11 cellular contexts compared by ENCODE assay signal in the genomic region with DNA sequence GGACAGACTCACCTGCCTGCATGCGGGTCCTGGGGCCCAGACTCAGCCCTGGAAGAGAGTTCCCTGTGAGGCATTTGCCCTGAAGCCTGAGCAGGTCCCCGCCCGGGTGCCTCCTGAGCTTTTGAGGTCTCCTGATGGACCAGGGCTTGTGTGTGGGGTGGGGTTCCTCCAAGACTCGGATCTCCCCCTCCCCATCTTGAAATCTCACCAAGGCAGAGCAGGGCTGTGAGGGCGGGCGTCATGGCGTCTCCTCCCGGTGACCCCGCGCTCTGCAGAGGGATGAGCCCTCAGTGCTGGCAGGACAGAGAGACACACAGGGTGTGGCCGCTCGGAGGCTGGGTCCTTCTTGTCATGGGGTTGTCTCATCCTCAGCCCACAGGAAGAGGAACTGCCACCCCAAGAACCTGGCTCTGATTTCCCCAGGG. TPM values are rescaled to one million over a fixed set of nuclear protein-coding genes. Genes with fewer than 3 reads are reported as not detected.
DNase-seq lines count a peak whose midpoint lies in the region; ATAC-seq, FAIRE-seq and TF ChIP-seq lines count a peak whose summit lies in the region.
"Not testable (repeated sequence)": the region's sequence is repeated elsewhere in the genome, so short reads cannot be mapped to it uniquely, and the experiment has no call there.
"Had no signal": no experiment of that assay in that cellular context is flagged by ENCODE, and none has a peak within 500 bp of the region (broad histone marks: within the 10 kb centered on the region; RNA-seq: fewer than 3 reads in every experiment).

A gene (minus strand): TSS at position 273 of the 425 bp plus-strand sequence. CDS start 31 bp downstream, at position 242.

- H3K27ac Mint-ChIP-seq in activated CD4-positive, alpha-beta memory T cell treated with anti-CD3 and anti-CD28 coated beads for 36 hours, result peak within 1 kb of the TSS; percentile 64

- peak within 1 kb of the TSS; percentile 23 for H3K4me3 Mint-ChIP-seq in activated CD4-positive, alpha-beta memory T cell treated with anti-CD3 and anti-CD28 coated beads for 36 hours

- peak; percentile 30 to 49; a peak in 3 of 6 replicates for ATAC-seq in A549
- peak; percentile 56 to 85 (median 77) for ATAC-seq in heart left ventricle
- peak; percentile 55 for ATAC-seq in lung (ENCODE audit: insufficient read depth, low FRiP score)
- ATAC-seq in omental fat pad (ENCODE audit: low FRiP score), result not testable (repeated sequence)

- TF ChIP-seq EP300 in A549 (IDR thresholded peaks at IDR 0.05); suprapubic skin (IDR thresholded peaks at IDR 0.05): not testable (repeated sequence)

- H3K4me2 ChIP-seq in A549, result not testable (repeated sequence)

- FAIRE-seq in A549 (lab: Jason Lieb, UNC), result not testable (repeated sequence)

- 71% methylated on average over 11 of the region's 12 CpGs for whole genome bisulfite sequencing in A549 (ENCODE audit: missing lambda C conversion rate)
- WGBS in heart left ventricle, 4 donors, result 47 to 69% (median 59%) methylated on average over 11 to 12 of the region's 12 CpGs
- 59 to 65% methylated on average over 12 of the region's 12 CpGs for WGBS in lung, 2 donors
- 54% methylated on average over 10 of the region's 12 CpGs for WGBS in suprapubic skin

- not testable (repeated sequence) for H3K27me3 ChIP-seq in breast epithelium; lung (ENCODE audit: control insufficient read depth, insufficient read depth)
- peaks cover 0 to 21% (median 3%) of the 10 kb centered on the region in 9 donors for H3K27me3 ChIP-seq in heart left ventricle
- peaks cover 21% of the 10 kb centered on the region for H3K27me3 ChIP-seq in suprapubic skin

- not testable (repeated sequence) for H3K4me3 ChIP-seq in A549, lung
- H3K4me3 ChIP-seq in breast epithelium, result peak within 1 kb of the TSS in 2 of 3 donors; percentile 19 to 25
- H3K4me3 ChIP-seq in heart left ventricle, result peak within 1 kb of the TSS in 5 of 12 donors; percentile 20 to 58 (median 32)
- H3K4me3 ChIP-seq in suprapubic skin, result peak within 1 kb of the TSS; percentile 14

- not testable (repeated sequence) for H3K27ac ChIP-seq in A549; breast epithelium; lung (ENCODE audit: low read depth in 1 of 2, low read length in 1 of 2); suprapubic skin
- peak within 1 kb of the TSS in 1 of 12 donors; percentile 81 for H3K27ac ChIP-seq in heart left ventricle

- H3K4me1 ChIP-seq in A549; breast epithelium; heart left ventricle; lung (ENCODE audit: control insufficient read depth in 2 of 2, insufficient read depth in 2 of 2, low read length in 2 of 2); suprapubic skin: not testable (repeated sequence)

- not testable (repeated sequence) for TF ChIP-seq CTCF in A549 (IDR thresholded peaks at IDR 0.05); breast epithelium (IDR thresholded peaks at IDR 0.05); heart left ventricle (IDR thresholded peaks at IDR 0.05); lung (IDR thresholded peaks at IDR 0.05; ENCODE audit: control extremely low read depth, extremely low read depth); omental fat pad (IDR thresholded peaks at IDR 0.05); suprapubic skin (IDR thresholded peaks at IDR 0.05)

- H3K36me3 Mint-ChIP-seq in activated CD4-positive, alpha-beta memory T cell treated with anti-CD3 and anti-CD28 coated beads for 36 hours, result not testable (repeated sequence)

- H3K9me3 Mint-ChIP-seq in activated CD4-positive, alpha-beta memory T cell treated with anti-CD3 and anti-CD28 coated beads for 36 hours, result not testable (repeated sequence)

- TF ChIP-seq RAD21 in A549 (conservative IDR thresholded peaks at IDR 0.05 in 1 of 2, IDR thresholded peaks at IDR 0.05 in 1 of 2), result not testable (repeated sequence)

- H3K27me3 Mint-ChIP-seq in activated CD4-positive, alpha-beta memory T cell treated with anti-CD3 and anti-CD28 coated beads for 36 hours, result not testable (repeated sequence)

- intact Hi-C loops in activated CD4-positive, alpha-beta memory T cell treated with anti-CD3 and anti-CD28 coated beads for 36 hours (cut with micrococcal nuclease); breast epithelium (cut with DNase I; ENCODE audit: low total_unique reads): not testable (repeated sequence)
- intact Hi-C loops in heart left ventricle (cut with DNase I), result loop anchor here in 3 of 10 donors (2.0 kb wide), 2 partner anchors 16 to 24 kb away; no protein-coding TSS in a partner anchor

- not testable (repeated sequence) for H3K9me3 ChIP-seq in A549; breast epithelium; heart left ventricle; lung (ENCODE audit: control insufficient read depth in 2 of 2, insufficient read depth in 1 of 2, low read length in 1 of 2); suprapubic skin

- peaks cover 16% of the 10 kb centered on the region for H3K4me1 Mint-ChIP-seq in activated CD4-positive, alpha-beta memory T cell treated with anti-CD3 and anti-CD28 coated beads for 36 hours (ENCODE audit: low read depth)

- not testable (repeated sequence) for TF ChIP-seq POLR2A in A549 (IDR thresholded peaks at IDR 0.05; ENCODE audit: low read length); breast epithelium (IDR thresholded peaks at IDR 0.05); suprapubic skin (IDR thresholded peaks at IDR 0.05)
- TF ChIP-seq POLR2A in heart left ventricle (IDR thresholded peaks at IDR 0.05), result peak in 1 of 2 donors; percentile 10

- POLR2A ChIA-PET in A549 (lab: Yijun Ruan, JAX); activated CD4-positive, alpha-beta memory T cell treated with anti-CD3 and anti-CD28 coated beads for 36 hours (lab: Charles Lee): not testable (repeated sequence)

- DNase-seq in A549 (ENCODE audit: low read depth in 1 of 2, low spot score in 1 of 2); activated CD4-positive, alpha-beta memory T cell treated with anti-CD3 and anti-CD28 coated beads for 36 hours; breast epithelium (ENCODE audit: low spot score in 2 of 2); lung (ENCODE audit: low spot score); omental fat pad (ENCODE audit: low spot score): not testable (repeated sequence)
- DNase-seq in OCI-M1 (lab: John Stamatoyannopoulos, UW) (peak; percentile 21), heart left ventricle (peak in 3 of 5 donors; percentile 29 to 63 (median 47)), suprapubic skin (ENCODE audit: low spot score in 2 of 2) (peak; percentile 72 to 81)

- CTCF ChIA-PET in A549 (lab: Yijun Ruan, JAX), result interaction anchor here (1.8 kb wide), 1 partner anchor 9 kb away, joined by 8 read pairs; no protein-coding TSS in a partner anchor
- CTCF ChIA-PET in activated CD4-positive, alpha-beta memory T cell treated with anti-CD3 and anti-CD28 coated beads for 36 hours (lab: Charles Lee), result not testable (repeated sequence)

- H3K36me3 ChIP-seq in breast epithelium; lung (ENCODE audit: control insufficient read depth in 2 of 2, insufficient read depth in 2 of 2, low read length in 2 of 2); suprapubic skin: not testable (repeated sequence)
- H3K36me3 ChIP-seq in heart left ventricle, result peaks cover 0 to 17% (median 0%) of the 10 kb centered on the region in 9 donors

RNA-seq across cellular contexts. Expression of the gene that starts here (rescaled TPM):
- not detected in 2 replicates for polyA plus RNA-seq in A549 (2011; rRNA removed)
- not detected in 2 replicates for polyA plus RNA-seq in A549 (2012; cell fraction: cytosol; rRNA removed)
- not detected in 2 replicates for polyA plus RNA-seq in A549 (2012; cell fraction: nucleus; rRNA removed)
- polyA plus RNA-seq in A549 (2017; fragmentation: RNase III; extraction: RNeasy Plus Mini Kit Qiagen cat#74134 plus additional on column Dnase treatment), result not detected in 3 replicates
- polyA minus RNA-seq in A549 (2011; rRNA and poly(A)+ RNA removed), result not detected in 2 replicates
- total RNA-seq in activated CD4-positive, alpha-beta memory T cell treated with anti-CD3 and anti-CD28 coated beads for 36 hours, result 1 to 10 TPM in 1 of 2 experiments, under 1 TPM in 1; 0.68 to 1.6 TPM
- total RNA-seq in breast epithelium, result 10 to 100 TPM in 2 of 3 donors, 1 to 10 TPM in 1; 1.6 to 28.3 (median 11.5) TPM
- total RNA-seq in heart left ventricle, result 10 to 100 TPM in 2 of 9 donors, 1 to 10 TPM in 6, under 1 TPM in 1; 0.54 to 31.4 (median 3.8) TPM
- polyA plus RNA-seq in heart left ventricle, result 1 to 10 TPM; 1.3 to 3.7 TPM
- 10 to 100 TPM; 23.0 to 88.0 TPM for total RNA-seq in lung
- 100 to 1,000 TPM in 1 of 2 donors, 10 to 100 TPM in 1; 26.4 to 282 TPM for polyA plus RNA-seq in lung
- total RNA-seq in omental fat pad, result 100 to 1,000 TPM in 1 of 4 donors, 10 to 100 TPM in 3; 11.7 to 135 (median 71.5) TPM
- total RNA-seq in suprapubic skin, result 1 to 10 TPM in 3 of 4 donors, under 1 TPM in 1; 0.34 to 5.7 (median 2.9) TPM
- total RNA-seq: dermis blood vessel endothelial cell, HT-29 had no signal
- polyA plus RNA-seq: neural cell had no signal

Comparison
In these comparisons a context has a peak if more than half of its experiments do, and no peak if none do; other contexts are left out.
1. RNA of the gene that starts here (polyA plus RNA-seq): 26.4 to 282 TPM in lung; 1.3 to 3.7 TPM in heart left ventricle and not detected in A549; every median in the first group is over 4 times any median in the second.
2. Peak in ATAC-seq in A549; RNA of the gene not detected or under 1 TPM.